ENCODE assay signal across 24 cellular contexts in genomic region chr10:98609265-98609664, GRCh38.
"Had no signal": no experiment of that assay in that cellular context is flagged by ENCODE, and none has a peak within 500 bp of the region (broad histone marks: within the 10 kb centered on the region; RNA-seq: fewer than 3 reads in every experiment).

No MANE protein-coding gene starts in this region.

- H3K4me1 ChIP-seq: right atrium auricular region, spleen, uterus had no signal

- H3K79me2 ChIP-seq: hepatocyte had no signal

- H3K9me3 Mint-ChIP-seq: mesothelial cell of epicardium; natural killer cell treated with Interleukin-12 subunit alpha and Interleukin-12 subunit beta and Interleukin-15 and Interleukin-18, amount 100 ng/mL, for 72 hours; stimulated activated memory B cell treated with anti-CD40 and anti-IgM and Interleukin-4, amounts not matched to agents 10 μg/mL and 1 μg/mL and 100 μg/mL, for 72 hours; stimulated activated naive CD8-positive, alpha-beta T cell treated with anti-CD3 and anti-CD28 coated beads, Interleukin-15, amount 100 ng/mL, for 72 hours; type B pancreatic cell had no signal

- ATAC-seq: naive thymus-derived CD4-positive, alpha-beta T cell; natural killer cell treated with Interleukin-12 subunit alpha and Interleukin-12 subunit beta and Interleukin-15 and Interleukin-18, amount 100 ng/mL, for 72 hours; sciatic nerve; stimulated activated memory B cell treated with anti-CD40 and anti-IgM and Interleukin-4, amounts not matched to agents 10 μg/mL and 1 μg/mL and 100 μg/mL, for 72 hours; stimulated activated naive CD8-positive, alpha-beta T cell treated with anti-CD3 and anti-CD28 coated beads, Interleukin-15, amount 100 ng/mL, for 72 hours had no signal

- H3K27me3 Mint-ChIP-seq: progenitor cell of endocrine pancreas had no signal

- H3K4me2 ChIP-seq: hepatocyte had no signal

- H3K4me3 Mint-ChIP-seq: mesothelial cell of epicardium; naive thymus-derived CD4-positive, alpha-beta T cell; natural killer cell treated with Interleukin-12 subunit alpha and Interleukin-12 subunit beta and Interleukin-15 and Interleukin-18, amount 100 ng/mL, for 72 hours; stimulated activated memory B cell treated with anti-CD40 and anti-IgM and Interleukin-4, amounts not matched to agents 10 μg/mL and 1 μg/mL and 100 μg/mL, for 72 hours; stimulated activated naive CD8-positive, alpha-beta T cell treated with anti-CD3 and anti-CD28 coated beads, Interleukin-15, amount 100 ng/mL, for 72 hours; type B pancreatic cell had no signal

- H3K36me3 Mint-ChIP-seq: mesothelial cell of epicardium; naive thymus-derived CD4-positive, alpha-beta T cell; natural killer cell treated with Interleukin-12 subunit alpha and Interleukin-12 subunit beta and Interleukin-15 and Interleukin-18, amount 100 ng/mL, for 72 hours; stimulated activated memory B cell treated with anti-CD40 and anti-IgM and Interleukin-4, amounts not matched to agents 10 μg/mL and 1 μg/mL and 100 μg/mL, for 72 hours; type B pancreatic cell had no signal

- H3K4me3 ChIP-seq: hepatocyte, left ventricle myocardium inferior, lung, ovary, right atrium auricular region, spleen, tibial nerve, uterus had no signal

- H2AFZ ChIP-seq: hepatocyte had no signal

- H3K27me3 ChIP-seq: hepatocyte, ovary, right atrium auricular region, uterus had no signal

- H3K9me3 ChIP-seq: left ventricle myocardium inferior, ovary, right atrium auricular region, spleen, tibial nerve, uterus had no signal

- FAIRE-seq: small intestine had no signal

- H3K27ac ChIP-seq: hepatocyte, left ventricle myocardium inferior, ovary, right atrium auricular region, spleen, tibial nerve, uterus had no signal

- H3K27ac Mint-ChIP-seq: mesothelial cell of epicardium; naive thymus-derived CD4-positive, alpha-beta T cell; natural killer cell treated with Interleukin-12 subunit alpha and Interleukin-12 subunit beta and Interleukin-15 and Interleukin-18, amount 100 ng/mL, for 72 hours; progenitor cell of endocrine pancreas; stimulated activated memory B cell treated with anti-CD40 and anti-IgM and Interleukin-4, amounts not matched to agents 10 μg/mL and 1 μg/mL and 100 μg/mL, for 72 hours; stimulated activated naive CD8-positive, alpha-beta T cell treated with anti-CD3 and anti-CD28 coated beads, Interleukin-15, amount 100 ng/mL, for 72 hours; type B pancreatic cell had no signal

- H3K4me1 Mint-ChIP-seq: naive thymus-derived CD4-positive, alpha-beta T cell; stimulated activated memory B cell treated with anti-CD40 and anti-IgM and Interleukin-4, amounts not matched to agents 10 μg/mL and 1 μg/mL and 100 μg/mL, for 72 hours; stimulated activated naive CD8-positive, alpha-beta T cell treated with anti-CD3 and anti-CD28 coated beads, Interleukin-15, amount 100 ng/mL, for 72 hours had no signal

- H3K36me3 ChIP-seq: left ventricle myocardium inferior, ovary, right atrium auricular region, spleen, tibial nerve, uterus had no signal

- DNase-seq: islet precursor cell; left ventricle myocardium inferior; mesendoderm; naive thymus-derived CD4-positive, alpha-beta T cell; ovary; small intestine; spleen; stimulated activated CD4-positive, alpha-beta T cell treated with anti-CD3 and anti-CD28 coated beads, Interleukin-1b, Interleukin-23, amount 100 ng/mL, for 48 hours; stimulated activated CD4-positive, alpha-beta T cell treated with anti-CD3 and anti-CD28 coated beads, Interleukin-2, amount 100 ng/mL, for 48 hours; stimulated activated CD4-positive, alpha-beta T cell treated with anti-CD3 and anti-CD28 coated beads, Interleukin-4, amount 100 ng/mL, for 4 hours; stimulated activated CD8-positive, alpha-beta memory T cell treated with anti-CD3 and anti-CD28 coated beads, Interleukin-4, amount 100 ng/mL, for 48 hours; stimulated activated naive CD4-positive, alpha-beta T cell treated with Interleukin-2 at 50 U/mL for 16 hours; stimulated activated naive CD8-positive, alpha-beta T cell treated with anti-CD3 and anti-CD28 coated beads, Interleukin-15, amount 100 ng/mL, for 72 hours; uterus had no signal
